In the genomic region with DNA sequence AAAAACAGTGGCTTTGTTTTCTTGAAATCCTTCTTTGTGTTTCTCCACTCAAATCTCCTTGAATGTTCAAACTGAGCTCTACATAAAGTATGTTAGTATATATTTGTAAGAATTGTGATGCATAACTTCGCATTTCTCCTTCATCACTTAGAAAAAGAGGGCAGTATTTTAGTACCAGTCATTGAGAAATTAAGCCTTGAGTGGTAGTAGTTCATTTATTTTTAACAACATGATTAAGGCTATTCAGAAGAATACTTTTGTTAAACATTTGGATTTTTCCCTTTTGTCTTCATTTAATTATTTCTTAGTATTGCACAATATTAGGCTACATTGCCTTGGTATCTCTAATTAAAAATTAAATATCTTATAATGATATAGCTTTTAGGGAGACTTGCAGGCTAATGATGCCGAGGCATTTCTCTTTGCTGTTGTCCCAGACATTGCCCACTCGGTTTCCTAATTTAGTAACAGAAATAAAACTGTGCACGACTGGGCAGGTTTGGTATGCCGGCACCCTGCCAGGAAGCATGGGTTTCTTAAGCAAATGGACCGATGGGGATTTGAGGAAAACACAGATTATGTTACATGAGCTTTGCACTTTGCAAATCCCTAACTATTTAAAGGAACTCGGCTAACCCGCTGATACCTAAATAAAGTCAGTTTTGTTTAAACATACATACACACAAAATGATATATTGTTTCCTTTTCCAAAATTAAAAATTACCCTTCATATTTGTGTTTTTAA, we compare ENCODE assay signal across 10 cellular contexts. TPM values are rescaled to one million over a fixed set of nuclear protein-coding genes. Genes with fewer than 3 reads are reported as not detected.
A peak's percentile ranks its signal among the peaks of the same experiment; 100 is the strongest.
DNase-seq lines count a peak whose midpoint lies in the region; ATAC-seq and TF ChIP-seq lines count a peak whose summit lies in the region.
"Had no signal": no experiment of that assay in that cellular context is flagged by ENCODE, and none has a peak within 500 bp of the region (broad histone marks: within the 10 kb centered on the region; RNA-seq: fewer than 3 reads in every experiment).

No MANE protein-coding gene starts in this region.

- H3K27ac ChIP-seq in brain microvascular endothelial cell, result no peak overlapping the region
- H3K27ac ChIP-seq: dorsolateral prefrontal cortex had no signal

- in situ Hi-C loops in brain microvascular endothelial cell (cut with HindIII; ENCODE audit: low pct_ligation_motif_present, low sequenced_read_pairs), result no loop called here

- no peaks in the 10 kb centered on the region for H3K36me3 ChIP-seq in brain microvascular endothelial cell (replicated peaks)

- DNase-seq in AG08395 (ENCODE audit: low spot score), result peak; percentile 6
- peak; percentile 51 for DNase-seq in NCI-H1417 treated with DMSO at 0.1 percent for 48 hours (lab: John Stamatoyannopoulos, UW)
- DNase-seq in brain microvascular endothelial cell, result peak; percentile 57
- DNase-seq in left lobe of liver (ENCODE audit: low spot score), result peak; percentile 71
- no peak for DNase-seq in putamen (ENCODE audit: low spot score)
- no peak for DNase-seq in NCI-H1436 (lab: John Stamatoyannopoulos, UW)
- no peak for DNase-seq in activated CD8-positive, alpha-beta memory T cell treated with anti-CD3 and anti-CD28 coated beads, Interleukin-2, amount 50 U/mL, for 48 hours
- DNase-seq: DND-41 had no signal

- H3K4me3 ChIP-seq in brain microvascular endothelial cell (ENCODE audit: low read depth, low read length), result no peak overlapping the region

- ATAC-seq in left lobe of liver (peak; percentile 49), GM21528 (IDR thresholded peaks at IDR 0.05; ENCODE audit: low FRiP score, unreplicated experiment) (no peak)

- H3K27me3 ChIP-seq in brain microvascular endothelial cell (replicated peaks), result no peaks in the 10 kb centered on the region
- H3K27me3 ChIP-seq: dorsolateral prefrontal cortex had no signal

- TF ChIP-seq CTCF in brain microvascular endothelial cell (IDR thresholded peaks at IDR 0.05; ENCODE audit: low read depth, low read length, missing control alignments), result no peak

RNA-seq across cellular contexts. Expression of gene LRRC28, which starts 54.7 kb away (rescaled TPM):
- total RNA-seq in left lobe of liver, result 26.9 TPM

RNA-seq across cellular contexts. Expression of gene TTC23, which starts 56.6 kb away (rescaled TPM):
- 9.0 TPM for total RNA-seq in left lobe of liver

Comparison
In these comparisons a context has a peak if more than half of its experiments do, and no peak if none do; other contexts are left out.
1. DNase-seq: peak in AG08395 (single experiment), NCI-H1417 treated with DMSO at 0.1 percent for 48 hours (single experiment), brain microvascular endothelial cell (single experiment) and left lobe of liver (single experiment); none in putamen (single experiment), NCI-H1436 (single experiment) and activated CD8-positive, alpha-beta memory T cell treated with anti-CD3 and anti-CD28 coated beads, Interleukin-2, amount 50 U/mL, for 48 hours (single experiment).